In the genomic region with DNA sequence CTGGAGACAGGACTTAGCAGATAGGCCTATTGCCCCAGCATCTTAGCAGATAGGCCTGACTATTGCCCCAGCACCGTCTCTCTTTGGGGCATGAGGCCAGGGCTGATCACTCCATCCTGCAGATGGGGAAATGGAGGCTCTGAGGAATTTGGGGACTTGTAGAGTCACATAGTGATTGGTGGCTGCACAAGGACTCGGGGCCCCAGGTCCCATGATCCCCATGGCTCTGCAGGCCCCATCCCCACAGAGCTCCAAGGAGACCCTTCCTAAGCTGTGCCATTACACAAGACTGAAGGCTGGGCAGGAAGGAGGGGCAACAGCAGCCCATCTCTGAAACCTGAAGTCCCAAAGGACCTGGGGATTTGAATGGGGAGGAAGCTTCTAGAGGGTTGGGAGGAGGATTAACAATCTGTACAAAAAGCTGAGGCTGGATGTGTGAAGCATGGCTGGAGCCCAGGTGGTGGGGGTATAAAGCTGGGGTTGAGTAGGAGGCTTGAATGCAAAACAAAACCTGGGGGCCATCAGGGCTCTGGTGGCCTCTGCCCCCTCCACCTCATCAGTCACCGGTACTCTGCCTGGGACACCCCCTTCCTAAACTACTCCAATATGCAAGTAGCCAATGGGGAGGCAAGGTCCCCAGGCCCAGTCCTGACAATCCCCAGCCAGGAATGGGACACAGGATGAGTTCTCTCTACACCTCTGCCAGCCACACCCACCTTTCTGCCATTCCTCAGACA, we compare ENCODE assay signal across 8 cellular contexts. TPM values are rescaled to one million over a fixed set of nuclear protein-coding genes. Genes with fewer than 3 reads are reported as not detected.
DNase-seq lines count a peak whose midpoint lies in the region; ATAC-seq and TF ChIP-seq lines count a peak whose summit lies in the region.

No MANE protein-coding gene starts in this region.

- H3K4me2 ChIP-seq in SK-N-SH = peak overlapping the region; percentile 99
- H3K4me2 ChIP-seq in PC-9 = peak overlapping the region; percentile 89
- peak overlapping the region; percentile 88 for H3K4me2 ChIP-seq in smooth muscle cell

- intact Hi-C loops in PC-9 (cut with micrococcal nuclease; ENCODE audit: unreplicated experiment) = no loop called here

- TF ChIP-seq CTCF in SK-N-SH (IDR thresholded peaks at IDR 0.05) = no peak
- TF ChIP-seq CTCF in PC-9 (conservative IDR thresholded peaks at IDR 0.05) = no peak
- no peak for TF ChIP-seq CTCF in fibroblast of pulmonary artery (IDR thresholded peaks at IDR 0.05; ENCODE audit: low read length, missing control alignments)
- TF ChIP-seq CTCF in smooth muscle cell (IDR thresholded peaks at IDR 0.05; ENCODE audit: borderline replicate concordance, insufficient read depth, poor library complexity, severe bottlenecking) = no peak

- CTCF ChIA-PET in SK-N-SH (lab: Yijun Ruan, JAX) (interaction anchor here (0.6 to 1.5 kb wide), 4 partner anchors 10 to 44 kb away, joined by 3 to 4 read pairs (median 4); a partner anchor contains a TSS), PC-9 (lab: Charles Lee) (no interaction called here)

- H3K4me3 ChIP-seq in SK-N-SH (ENCODE audit: low read depth in 2 of 2, low read length in 1 of 2) (peak overlapping the region; percentile 79 to 94), PC-9 (peak overlapping the region; percentile 96; the same call in 1 of the 2 replicates), fibroblast of pulmonary artery (replicated peaks; ENCODE audit: low read depth, low read length) (peak overlapping the region; percentile 80), smooth muscle cell (peak overlapping the region; percentile 85)

- DNase-seq in SK-N-SH (no peak), PC-9 (no peak), fibroblast of pulmonary artery (ENCODE audit: low read depth) (no peak), smooth muscle cell (lab: John Stamatoyannopoulos, UW; ENCODE audit: unreplicated experiment) (no peak), CD1c-positive myeloid dendritic cell (ENCODE audit: extremely low spot score) (no peak)

- H3F3A ChIP-seq in SK-N-SH (replicated peaks; ENCODE audit: insufficient read depth) = peaks cover 7% of the 10 kb centered on the region
- H3F3A ChIP-seq in PC-9 (ENCODE audit: insufficient read depth, low read depth) = peaks cover 34% of the 10 kb centered on the region
- no peaks in the 10 kb centered on the region for H3F3A ChIP-seq in smooth muscle cell (ENCODE audit: low read depth)

- TF ChIP-seq EP300 in SK-N-SH (IDR thresholded peaks at IDR 0.05; ENCODE audit: borderline replicate concordance in 1 of 2, low read depth in 1 of 2, low read length in 1 of 2) = no peak

- H3K27ac ChIP-seq in SK-N-SH (ENCODE audit: low read depth in 2 of 2, low read length in 1 of 2) (no peak overlapping the region), PC-9 (no peak overlapping the region), smooth muscle cell (ENCODE audit: low read depth) (no peak overlapping the region)

- H3K9me2 ChIP-seq in SK-N-SH = no peaks in the 10 kb centered on the region
- H3K9me2 ChIP-seq in PC-9 (ENCODE audit: insufficient read depth) = no peaks in the 10 kb centered on the region

- TF ChIP-seq RAD21 in SK-N-SH (IDR thresholded peaks at IDR 0.05; ENCODE audit: low read length) = no peak

- POLR2A ChIA-PET in SK-N-SH (lab: Yijun Ruan, JAX) = no interaction called here
- POLR2A ChIA-PET in PC-9 (lab: Charles Lee; ENCODE audit: unreplicated experiment) = no interaction called here

- H3K4me1 ChIP-seq in SK-N-SH (ENCODE audit: control insufficient read depth in 1 of 2, insufficient read depth in 2 of 2, low read depth in 1 of 2, low read length in 1 of 2) = peaks cover 11 to 38% of the 10 kb centered on the region in 2 experiments; a peak in 2 of 4 replicates
- peaks cover 26% of the 10 kb centered on the region for H3K4me1 ChIP-seq in PC-9 (replicated peaks; ENCODE audit: insufficient read depth)
- peaks cover 15% of the 10 kb centered on the region for H3K4me1 ChIP-seq in smooth muscle cell (ENCODE audit: low read depth)

- H3K9me3 ChIP-seq in SK-N-SH = no peaks in the 10 kb centered on the region
- H3K9me3 ChIP-seq in PC-9 (ENCODE audit: insufficient read depth, low read depth) = no peaks in the 10 kb centered on the region
- H3K9me3 ChIP-seq in smooth muscle cell (replicated peaks; ENCODE audit: low read depth) = no peaks in the 10 kb centered on the region

- H3K36me3 ChIP-seq in SK-N-SH (replicated peaks in 1 of 2; ENCODE audit: control insufficient read depth in 1 of 2, insufficient read depth in 2 of 2, low read length in 1 of 2) (no peaks in the 10 kb centered on the region), PC-9 (ENCODE audit: low read depth) (peaks cover 6% of the 10 kb centered on the region; the same call in 1 of the 2 replicates), smooth muscle cell (ENCODE audit: low read depth) (no peaks in the 10 kb centered on the region)

- H4K20me1 ChIP-seq in SK-N-SH (ENCODE audit: insufficient read depth) (no peaks in the 10 kb centered on the region), PC-9 (ENCODE audit: insufficient read depth) (peaks cover 3% of the 10 kb centered on the region; the same call in 1 of the 2 replicates), smooth muscle cell (ENCODE audit: low read depth) (peaks cover 13% of the 10 kb centered on the region)

- BruUV-seq in PC-9 (replicated peaks; lab: Mats Ljungman, UMichigan) = no TSS peak

- ATAC-seq in SK-N-SH treated with all-trans-retinoic acid at 6 μM for 48 hours = no peak
- ATAC-seq in HG02623 (IDR thresholded peaks at IDR 0.05; ENCODE audit: unreplicated experiment) = no peak
- no peak for ATAC-seq in HG02759 (IDR thresholded peaks at IDR 0.05; ENCODE audit: unreplicated experiment)

- H3K79me2 ChIP-seq in SK-N-SH (ENCODE audit: insufficient read depth) = peaks cover 25% of the 10 kb centered on the region; the same call in 1 of the 2 replicates
- H3K79me2 ChIP-seq in PC-9 (ENCODE audit: low read depth) = peaks cover 43% of the 10 kb centered on the region
- H3K79me2 ChIP-seq in smooth muscle cell (ENCODE audit: low read depth) = peaks cover 9% of the 10 kb centered on the region

- WGBS in SK-N-SH (ENCODE audit: low lambda C conversion rate) = 92% methylated on average over 2 of the region's 3 CpGs
- WGBS in smooth muscle cell (ENCODE audit: low lambda C conversion rate) = 89% methylated on average over 3 of the region's 3 CpGs

- H2AFZ ChIP-seq in SK-N-SH (ENCODE audit: low read depth) = no peak overlapping the region
- no peak overlapping the region for H2AFZ ChIP-seq in PC-9
- H2AFZ ChIP-seq in smooth muscle cell (ENCODE audit: low read depth) = no peak overlapping the region

- H3K27me3 ChIP-seq in SK-N-SH (ENCODE audit: insufficient read depth) = no peaks in the 10 kb centered on the region
- no peaks in the 10 kb centered on the region for H3K27me3 ChIP-seq in PC-9 (ENCODE audit: insufficient read depth, low read depth)
- H3K27me3 ChIP-seq in smooth muscle cell (ENCODE audit: low read depth) = no peaks in the 10 kb centered on the region

- H3K9ac ChIP-seq in SK-N-SH (no peak overlapping the region), smooth muscle cell (ENCODE audit: low read depth) (no peak overlapping the region)

TF ChIP-seq in SK-N-SH, 30 proteins besides CTCF, POLR2A, EP300 and RAD21 (continues in another document):
- TF ChIP-seq EZH2phosphoT487 (IDR thresholded peaks at IDR 0.05; ENCODE audit: borderline replicate concordance, low read depth) (no peak), JUND (IDR thresholded peaks at IDR 0.05) (no peak), GABPA (IDR thresholded peaks at IDR 0.05; ENCODE audit: low read depth) (no peak), NRF1 (IDR thresholded peaks at IDR 0.05; ENCODE audit: low read depth, low read length) (no peak), FOXJ3 (CRISPR knock-in tag; IDR thresholded peaks at IDR 0.05) (no peak)

TF ChIP-seq in SK-N-SH treated with all-trans-retinoic acid at 6 μM for 48 hours, 23 proteins besides CTCF, POLR2A, EP300 and RAD21 (continues in another document):
- no peak for TF ChIP-seq ESRRG (CRISPR knock-in tag; IDR thresholded peaks at IDR 0.05)
- TF ChIP-seq BACH2 (CRISPR knock-in tag; IDR thresholded peaks at IDR 0.05; ENCODE audit: borderline replicate concordance) = no peak
- TF ChIP-seq ISL1 (CRISPR knock-in tag; IDR thresholded peaks at IDR 0.05) = no peak
- TF ChIP-seq ZFP30 (CRISPR knock-in tag; IDR thresholded peaks at IDR 0.05) = no peak
- no peak for TF ChIP-seq CSDC2 (CRISPR knock-in tag; IDR thresholded peaks at IDR 0.05)
- no peak for TF ChIP-seq TCF4 (CRISPR knock-in tag; IDR thresholded peaks at IDR 0.05; ENCODE audit: borderline replicate concordance)
- TF ChIP-seq TOX (CRISPR knock-in tag; IDR thresholded peaks at IDR 0.05; ENCODE audit: borderline replicate concordance) = no peak
- no peak for TF ChIP-seq GLIS3 (CRISPR knock-in tag; IDR thresholded peaks at IDR 0.05)
- TF ChIP-seq, protein P1, sequence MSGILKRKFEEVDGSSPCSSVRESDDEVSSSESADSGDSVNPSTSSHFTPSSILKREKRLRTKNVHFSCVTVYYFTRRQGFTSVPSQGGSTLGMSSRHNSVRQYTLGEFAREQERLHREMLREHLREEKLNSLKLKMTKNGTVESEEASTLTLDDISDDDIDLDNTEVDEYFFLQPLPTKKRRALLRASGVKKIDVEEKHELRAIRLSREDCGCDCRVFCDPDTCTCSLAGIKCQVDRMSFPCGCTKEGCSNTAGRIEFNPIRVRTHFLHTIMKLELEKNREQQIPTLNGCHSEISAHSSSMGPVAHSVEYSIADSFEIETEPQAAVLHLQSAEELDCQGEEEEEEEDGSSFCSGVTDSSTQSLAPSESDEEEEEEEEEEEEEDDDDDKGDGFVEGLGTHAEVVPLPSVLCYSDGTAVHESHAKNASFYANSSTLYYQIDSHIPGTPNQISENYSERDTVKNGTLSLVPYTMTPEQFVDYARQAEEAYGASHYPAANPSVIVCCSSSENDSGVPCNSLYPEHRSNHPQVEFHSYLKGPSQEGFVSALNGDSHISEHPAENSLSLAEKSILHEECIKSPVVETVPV (CRISPR knock-in tag; IDR thresholded peaks at IDR 0.05) = no peak
- no peak for TF ChIP-seq OSR1 (CRISPR knock-in tag; IDR thresholded peaks at IDR 0.05)
- no peak for TF ChIP-seq ZNF8 (CRISPR knock-in tag; IDR thresholded peaks at IDR 0.05)

RNA-seq across cellular contexts. Expression of a gene that starts 1.5 kb away (rescaled TPM):
- polyA plus RNA-seq in SK-N-SH (2012; rRNA removed) (43.4 and 56.6 TPM in 2 replicates), smooth muscle cell (45.6 and 54.2 TPM in 2 replicates)
- polyA plus RNA-seq in SK-N-SH (2012; cell fraction: cytosol; rRNA removed) = 21.6 and 37.3 TPM in 2 replicates
- polyA plus RNA-seq in SK-N-SH (2012; cell fraction: nucleus; rRNA removed) = 118 and 136 TPM in 2 replicates
- total RNA-seq in PC-9 (2021) (151 and 184 TPM in 2 replicates), smooth muscle cell (45.2 and 65.3 TPM in 2 replicates)

RNA-seq across cellular contexts. Expression of a gene that starts 43.1 kb away (rescaled TPM):
- polyA plus RNA-seq in SK-N-SH (2012; rRNA removed) (42.2 and 47.7 TPM in 2 replicates), smooth muscle cell (130 and 249 TPM in 2 replicates)
- polyA plus RNA-seq in SK-N-SH (2012; cell fraction: cytosol; rRNA removed) = 20.7 and 30.1 TPM in 2 replicates
- 23.7 and 25.6 TPM in 2 replicates for polyA plus RNA-seq in SK-N-SH (2012; cell fraction: nucleus; rRNA removed)
- total RNA-seq in PC-9 (2021) (145 and 184 TPM in 2 replicates), smooth muscle cell (87.7 and 113 TPM in 2 replicates)
